In the genomic region with DNA sequence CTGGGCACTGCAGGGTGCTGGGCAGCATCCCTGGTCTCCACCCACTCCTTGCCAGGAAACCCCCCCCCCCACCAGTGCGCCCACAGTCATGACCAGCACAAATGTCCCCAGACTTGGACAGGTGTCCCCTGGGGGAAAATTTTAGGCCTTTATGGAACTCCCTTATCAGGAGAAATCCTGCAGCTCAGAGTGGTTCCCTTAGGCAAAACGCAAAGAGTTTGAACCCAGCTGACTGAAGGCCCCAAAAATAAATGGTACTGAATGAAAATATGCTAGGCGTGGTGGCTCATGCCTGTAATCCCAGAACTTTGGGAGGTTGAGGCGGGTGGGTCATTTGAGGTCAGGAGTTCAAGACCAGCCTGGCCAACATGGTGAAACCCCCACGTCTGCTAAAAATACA, we compare ENCODE assay signal across 26 cellular contexts.
"Had no signal": no experiment of that assay in that cellular context is flagged by ENCODE, and none has a peak within 500 bp of the region (broad histone marks: within the 10 kb centered on the region; RNA-seq: fewer than 3 reads in every experiment).

No MANE protein-coding gene starts in this region.

- ATAC-seq: effector memory CD8-positive, alpha-beta T cell; esophagus mucosa; gastrocnemius medialis; naive thymus-derived CD8-positive, alpha-beta T cell; stimulated activated effector memory CD8-positive, alpha-beta T cell treated with anti-CD3 and anti-CD28 coated beads, Interleukin-12 subunit alpha, Interleukin-12 subunit beta, amount 100 ng/mL, for 72 hours; stimulated activated naive CD8-positive, alpha-beta T cell treated with anti-CD3 and anti-CD28 coated beads, Interleukin-15, amount 100 ng/mL, for 72 hours had no signal

- H3K9me3 Mint-ChIP-seq: activated naive CD8-positive, alpha-beta T cell treated with anti-CD3 and anti-CD28 coated beads, Interleukin-2, amount 10 ng/mL, durations not matched to agents 7 days and 5 days; effector memory CD8-positive, alpha-beta T cell; stimulated activated effector memory CD8-positive, alpha-beta T cell treated with anti-CD3 and anti-CD28 coated beads, Interleukin-12 subunit alpha, Interleukin-12 subunit beta, amount 100 ng/mL, for 72 hours had no signal

- H3K36me3 Mint-ChIP-seq: activated naive CD8-positive, alpha-beta T cell treated with anti-CD3 and anti-CD28 coated beads, Interleukin-2, amount 10 ng/mL, durations not matched to agents 7 days and 5 days; stimulated activated effector memory CD8-positive, alpha-beta T cell treated with anti-CD3 and anti-CD28 coated beads, Interleukin-12 subunit alpha, Interleukin-12 subunit beta, amount 100 ng/mL, for 72 hours had no signal

- H3K36me3 ChIP-seq: colonic mucosa, gastrocnemius medialis, left ventricle myocardium inferior, prostate gland, tibial artery, uterus had no signal

- H3K27me3 ChIP-seq: colonic mucosa, dorsolateral prefrontal cortex, gastrocnemius medialis, tibial artery, uterus had no signal

- FAIRE-seq: bronchial epithelial cell, endothelial cell of umbilical vein had no signal

- H3K4me1 Mint-ChIP-seq: activated naive CD8-positive, alpha-beta T cell treated with anti-CD3 and anti-CD28 coated beads, Interleukin-2, amount 10 ng/mL, durations not matched to agents 7 days and 5 days had no signal

- H3K4me3 ChIP-seq: colonic mucosa, dorsolateral prefrontal cortex, gastrocnemius medialis, left ventricle myocardium inferior, prostate gland, skin epidermis, tibial artery, uterus had no signal

- DNase-seq: activated CD4-positive, alpha-beta T cell treated with anti-CD3 and anti-CD28 coated beads for 4 hours; activated CD4-positive, alpha-beta T cell treated with anti-CD3 and anti-CD28 coated beads, Interleukin-2, amount 50 U/mL, for 48 hours; activated naive CD4-positive, alpha-beta T cell treated with anti-CD3 and anti-CD28 coated beads for 36 hours; activated naive CD8-positive, alpha-beta T cell treated with anti-CD3 and anti-CD28 coated beads, Interleukin-2, amount 10 ng/mL, durations not matched to agents 7 days and 5 days; activated T-cell treated with anti-CD3 and anti-CD28 coated beads, Interleukin-2, amount 50 U/mL, for 48 hours; amniotic stem cell; colonic mucosa; dorsolateral prefrontal cortex; effector memory CD8-positive, alpha-beta T cell; gastrocnemius medialis; head of caudate nucleus; hypothalamus; left ventricle myocardium inferior; naive thymus-derived CD8-positive, alpha-beta T cell; stimulated activated CD4-positive, alpha-beta T cell treated with anti-CD3 and anti-CD28 coated beads, Interleukin-1b, Interleukin-23, amount 100 ng/mL, for 48 hours; stimulated activated naive CD8-positive, alpha-beta T cell treated with anti-CD3 and anti-CD28 coated beads, Interleukin-15, amount 100 ng/mL, for 72 hours; T-helper 9 cell; tibial artery; uterus had no signal

- H3K9me3 ChIP-seq: colonic mucosa, gastrocnemius medialis, prostate gland, tibial artery, uterus had no signal

- H3K27ac Mint-ChIP-seq: activated naive CD4-positive, alpha-beta T cell treated with anti-CD3 and anti-CD28 coated beads for 36 hours; activated naive CD8-positive, alpha-beta T cell treated with anti-CD3 and anti-CD28 coated beads, Interleukin-2, amount 10 ng/mL, durations not matched to agents 7 days and 5 days; effector memory CD8-positive, alpha-beta T cell; mesothelial cell of epicardium; naive thymus-derived CD8-positive, alpha-beta T cell; stimulated activated effector memory CD8-positive, alpha-beta T cell treated with anti-CD3 and anti-CD28 coated beads, Interleukin-12 subunit alpha, Interleukin-12 subunit beta, amount 100 ng/mL, for 72 hours; stimulated activated naive CD8-positive, alpha-beta T cell treated with anti-CD3 and anti-CD28 coated beads, Interleukin-15, amount 100 ng/mL, for 72 hours had no signal

- H3K4me1 ChIP-seq: colonic mucosa had no signal

- H3K27ac ChIP-seq: colonic mucosa, dorsolateral prefrontal cortex, gastrocnemius medialis, left ventricle myocardium inferior, tibial artery, uterus had no signal

- H3K27me3 Mint-ChIP-seq: activated naive CD8-positive, alpha-beta T cell treated with anti-CD3 and anti-CD28 coated beads, Interleukin-2, amount 10 ng/mL, durations not matched to agents 7 days and 5 days; effector memory CD8-positive, alpha-beta T cell; naive thymus-derived CD8-positive, alpha-beta T cell; stimulated activated naive CD8-positive, alpha-beta T cell treated with anti-CD3 and anti-CD28 coated beads, Interleukin-15, amount 100 ng/mL, for 72 hours had no signal

- H3K4me3 Mint-ChIP-seq: activated naive CD4-positive, alpha-beta T cell treated with anti-CD3 and anti-CD28 coated beads for 36 hours; activated naive CD8-positive, alpha-beta T cell treated with anti-CD3 and anti-CD28 coated beads, Interleukin-2, amount 10 ng/mL, durations not matched to agents 7 days and 5 days; effector memory CD8-positive, alpha-beta T cell; mesothelial cell of epicardium; naive thymus-derived CD8-positive, alpha-beta T cell; stimulated activated effector memory CD8-positive, alpha-beta T cell treated with anti-CD3 and anti-CD28 coated beads, Interleukin-12 subunit alpha, Interleukin-12 subunit beta, amount 100 ng/mL, for 72 hours; stimulated activated naive CD8-positive, alpha-beta T cell treated with anti-CD3 and anti-CD28 coated beads, Interleukin-15, amount 100 ng/mL, for 72 hours had no signal
